16 cellular contexts compared by ENCODE assay signal in the genomic region with DNA sequence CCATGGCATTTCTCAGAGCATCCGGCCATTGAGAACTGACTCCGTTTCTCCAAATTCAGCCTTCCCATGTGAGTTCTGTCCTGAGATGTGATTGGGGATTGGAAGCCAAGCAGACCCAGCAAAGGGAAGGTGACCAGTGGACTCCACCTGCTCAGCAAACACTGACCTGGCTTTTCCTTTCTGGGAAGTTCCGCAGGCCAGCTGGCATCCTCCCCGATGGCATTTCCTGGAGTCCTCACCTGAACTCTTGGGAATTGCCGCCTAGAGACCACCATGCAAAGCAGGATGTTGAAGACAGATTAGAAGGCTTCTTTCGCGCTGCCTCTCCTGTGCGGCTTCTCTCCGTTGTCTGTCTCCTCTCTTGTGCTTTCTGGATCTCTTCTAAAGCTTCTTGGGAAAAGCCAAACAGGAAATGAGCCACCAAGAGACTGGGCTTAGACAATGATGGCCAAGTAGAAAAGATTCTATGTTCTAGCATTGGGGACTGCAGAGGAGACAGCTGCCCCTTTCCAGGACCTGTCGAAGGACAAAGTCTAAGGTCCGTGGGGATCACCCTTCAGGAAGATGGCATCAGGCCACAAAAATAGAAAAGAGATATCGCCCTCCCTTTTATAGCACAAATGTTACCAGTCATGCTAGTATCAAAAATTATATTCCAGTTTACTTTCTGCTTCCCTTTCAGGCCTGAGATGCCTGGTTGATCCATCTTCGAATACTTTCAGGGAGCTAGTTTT.
"Had no signal": no experiment of that assay in that cellular context is flagged by ENCODE, and none has a peak within 500 bp of the region (broad histone marks: within the 10 kb centered on the region; RNA-seq: fewer than 3 reads in every experiment).

No MANE protein-coding gene starts in this region.

- H3K4me3 Mint-ChIP-seq: activated naive CD4-positive, alpha-beta T cell treated with anti-CD3 and anti-CD28 coated beads, Interleukin-2, amount 50 U/mL, for 24 hours; effector memory CD8-positive, alpha-beta T cell; naive thymus-derived CD4-positive, alpha-beta T cell; T-helper 1 cell treated with Interleukin-12 subunit alpha and Interleukin-12 subunit beta and Interleukin-4 antibody, amounts not matched to agents 30 μg/mL and 1 μg/mL, for 36 hours had no signal

- H3K9me3 Mint-ChIP-seq: activated naive CD4-positive, alpha-beta T cell treated with anti-CD3 and anti-CD28 coated beads, Interleukin-2, amount 50 U/mL, for 24 hours; effector memory CD8-positive, alpha-beta T cell; T-helper 1 cell treated with Interleukin-12 subunit alpha and Interleukin-12 subunit beta and Interleukin-4 antibody, amounts not matched to agents 30 μg/mL and 1 μg/mL, for 36 hours had no signal

- ATAC-seq: effector memory CD8-positive, alpha-beta T cell; naive thymus-derived CD4-positive, alpha-beta T cell had no signal

- H3K27me3 Mint-ChIP-seq: effector memory CD8-positive, alpha-beta T cell had no signal

- FAIRE-seq: keratinocyte had no signal

- H3K4me3 ChIP-seq: ascending aorta, left ventricle myocardium inferior, tibial artery, uterus had no signal

- H3K27ac Mint-ChIP-seq: effector memory CD8-positive, alpha-beta T cell; T-helper 1 cell treated with Interleukin-12 subunit alpha and Interleukin-12 subunit beta and Interleukin-4 antibody, amounts not matched to agents 30 μg/mL and 1 μg/mL, for 36 hours had no signal

- H3K36me3 ChIP-seq: neutrophil, uterus had no signal

- DNase-seq: activated CD4-positive, alpha-beta T cell treated with anti-CD3 and anti-CD28 coated beads for 1 hour; activated gamma-delta T cell; effector memory CD8-positive, alpha-beta T cell; hippocampal formation; left ventricle myocardium inferior; naive thymus-derived CD4-positive, alpha-beta T cell; stimulated activated CD4-positive, alpha-beta T cell treated with anti-CD3 and anti-CD28 coated beads, Interleukin-2, amount 100 ng/mL, for 24 hours; stimulated activated naive CD4-positive, alpha-beta T cell treated with Interleukin-2 at 50 U/mL for 16 hours; substantia nigra; uterus had no signal

- H3K9me3 ChIP-seq: ascending aorta, left ventricle myocardium inferior, neutrophil, tibial artery, uterus had no signal

- H3K27me3 ChIP-seq: ascending aorta, neutrophil, tibial artery, uterus had no signal

- H3K27ac ChIP-seq: ascending aorta, left ventricle myocardium inferior, neutrophil, tibial artery, uterus had no signal

- H3K4me1 ChIP-seq: ascending aorta, tibial artery, uterus had no signal

- H3K36me3 Mint-ChIP-seq: activated naive CD4-positive, alpha-beta T cell treated with anti-CD3 and anti-CD28 coated beads, Interleukin-2, amount 50 U/mL, for 24 hours had no signal
